In genomic region chr12:132866251-132866828, GRCh38 we compare ENCODE assay signal across 1 cellular context.
A peak's percentile ranks its signal among the peaks of the same experiment; 100 is the strongest.
TF ChIP-seq lines count a peak whose summit lies in the region.

No MANE protein-coding gene starts in this region.

TF ChIP-seq in IMR-90, 13 proteins besides CTCF, POLR2A, EP300 and RAD21 (continued from another document):
- TF ChIP-seq, protein P1, sequence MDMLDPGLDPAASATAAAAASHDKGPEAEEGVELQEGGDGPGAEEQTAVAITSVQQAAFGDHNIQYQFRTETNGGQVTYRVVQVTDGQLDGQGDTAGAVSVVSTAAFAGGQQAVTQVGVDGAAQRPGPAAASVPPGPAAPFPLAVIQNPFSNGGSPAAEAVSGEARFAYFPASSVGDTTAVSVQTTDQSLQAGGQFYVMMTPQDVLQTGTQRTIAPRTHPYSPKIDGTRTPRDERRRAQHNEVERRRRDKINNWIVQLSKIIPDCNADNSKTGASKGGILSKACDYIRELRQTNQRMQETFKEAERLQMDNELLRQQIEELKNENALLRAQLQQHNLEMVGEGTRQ (IDR thresholded peaks at IDR 0.05; ENCODE audit: low read depth, low read length): no peak
- no peak for TF ChIP-seq FOS (IDR thresholded peaks at IDR 0.05; ENCODE audit: low read depth, low read length)
- TF ChIP-seq CHD1 (IDR thresholded peaks at IDR 0.05; ENCODE audit: low read depth, low read length): no peak
- no peak for TF ChIP-seq SMC3 (IDR thresholded peaks at IDR 0.05; ENCODE audit: low read depth, low read length)
- no peak for TF ChIP-seq RFX5 (IDR thresholded peaks at IDR 0.05; ENCODE audit: low read depth, low read length)
- TF ChIP-seq MAZ (IDR thresholded peaks at IDR 0.05; ENCODE audit: borderline replicate concordance, low read depth, low read length): no peak
- TF ChIP-seq, protein P2, sequence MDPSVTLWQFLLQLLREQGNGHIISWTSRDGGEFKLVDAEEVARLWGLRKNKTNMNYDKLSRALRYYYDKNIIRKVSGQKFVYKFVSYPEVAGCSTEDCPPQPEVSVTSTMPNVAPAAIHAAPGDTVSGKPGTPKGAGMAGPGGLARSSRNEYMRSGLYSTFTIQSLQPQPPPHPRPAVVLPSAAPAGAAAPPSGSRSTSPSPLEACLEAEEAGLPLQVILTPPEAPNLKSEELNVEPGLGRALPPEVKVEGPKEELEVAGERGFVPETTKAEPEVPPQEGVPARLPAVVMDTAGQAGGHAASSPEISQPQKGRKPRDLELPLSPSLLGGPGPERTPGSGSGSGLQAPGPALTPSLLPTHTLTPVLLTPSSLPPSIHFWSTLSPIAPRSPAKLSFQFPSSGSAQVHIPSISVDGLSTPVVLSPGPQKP (IDR thresholded peaks at IDR 0.05; ENCODE audit: borderline replicate concordance, low read depth, low read length): no peak
- peak; percentile 97 for TF ChIP-seq CEBPB (IDR thresholded peaks at IDR 0.05; ENCODE audit: low read depth, low read length)
